In genomic region chr3:127531821-127532220, GRCh38 we compare ENCODE assay signal across 16 cellular contexts. TPM values are rescaled to one million over a fixed set of nuclear protein-coding genes. Genes with fewer than 3 reads are reported as not detected.
DNase-seq lines count a peak whose midpoint lies in the region; ATAC-seq and TF ChIP-seq lines count a peak whose summit lies in the region.
"Had no signal": no experiment of that assay in that cellular context is flagged by ENCODE, and none has a peak within 500 bp of the region (broad histone marks: within the 10 kb centered on the region; RNA-seq: fewer than 3 reads in every experiment).

No MANE protein-coding gene starts in this region.

- POLR2A ChIA-PET in IMR-90 (lab: Charles Lee; ENCODE audit: unreplicated experiment) = interaction anchor here (0.6 kb wide), 1 partner anchor 56 kb away, joined by 6 read pairs; no protein-coding TSS in a partner anchor

- H4K91ac ChIP-seq in IMR-90 (ENCODE audit: insufficient read depth, low read depth, low read length) = no peak overlapping the region

- no peak overlapping the region for H2AK5ac ChIP-seq in IMR-90 (ENCODE audit: low read depth, low read length)

- peaks cover 25% of the 10 kb centered on the region for H3K27me3 ChIP-seq in IMR-90 (ENCODE audit: control insufficient read depth, insufficient read depth, low read length)
- no peaks in the 10 kb centered on the region for H3K27me3 ChIP-seq in testis

- ATAC-seq in activated naive CD8-positive, alpha-beta T cell treated with anti-CD3 and anti-CD28 coated beads, Interleukin-2, amount 50 U/mL, for 24 hours = peak; percentile 11
- no peak for ATAC-seq in IMR-90 (ENCODE audit: low read depth)
- ATAC-seq in activated CD4-positive, CD25-positive, alpha-beta regulatory T cell treated with anti-CD3 and anti-CD28 coated beads, Interleukin-2, amount 50 U/mL, for 24 hours = no peak
- ATAC-seq: CD8-positive, alpha-beta T cell; GM23338 had no signal

- no peak overlapping the region for H2AK9ac ChIP-seq in IMR-90 (replicated peaks; ENCODE audit: low read depth, low read length, poor library complexity)

- H3K27ac Mint-ChIP-seq in activated naive CD8-positive, alpha-beta T cell treated with anti-CD3 and anti-CD28 coated beads, Interleukin-2, amount 50 U/mL, for 24 hours = no peak overlapping the region
- no peak overlapping the region for H3K27ac Mint-ChIP-seq in activated naive CD8-positive, alpha-beta T cell treated with anti-CD3 and anti-CD28 coated beads for 36 hours
- H3K27ac Mint-ChIP-seq: B cell; CD8-positive, alpha-beta T cell; GM23338 had no signal

- H2BK5ac ChIP-seq in IMR-90 (ENCODE audit: low read depth, low read length, poor library complexity, severe bottlenecking) = no peak overlapping the region

- no peak overlapping the region for H3K4me3 Mint-ChIP-seq in activated naive CD8-positive, alpha-beta T cell treated with anti-CD3 and anti-CD28 coated beads, Interleukin-2, amount 50 U/mL, for 24 hours
- H3K4me3 Mint-ChIP-seq in activated naive CD8-positive, alpha-beta T cell treated with anti-CD3 and anti-CD28 coated beads for 36 hours = no peak overlapping the region
- H3K4me3 Mint-ChIP-seq: B cell; CD8-positive, alpha-beta T cell; GM23338 had no signal

- no peak overlapping the region for H3K14ac ChIP-seq in IMR-90 (replicated peaks; ENCODE audit: low read depth, low read length)

- dilution Hi-C loops in IMR-90 (cut with HindIII; ENCODE audit: low sequenced_read_pairs, unreplicated experiment) = no loop called here

- no peak overlapping the region for H3K56ac ChIP-seq in IMR-90 (ENCODE audit: extremely low read depth, insufficient read depth, low read length)

- TF ChIP-seq POLR2A in IMR-90 (IDR thresholded peaks at IDR 0.05; ENCODE audit: low read depth, low read length) = no peak
- no peak for TF ChIP-seq POLR2A in testis (IDR thresholded peaks at IDR 0.05)

- no peak overlapping the region for H3K4me3 ChIP-seq in IMR-90 (ENCODE audit: insufficient read depth, low read depth, low read length)
- no peak overlapping the region for H3K4me3 ChIP-seq in testis
- H3K4me3 ChIP-seq: GM23338 had no signal

- H3K9me3 ChIP-seq in IMR-90 (ENCODE audit: control insufficient read depth, insufficient read depth, low read length) (peaks cover 3% of the 10 kb centered on the region), testis (no peaks in the 10 kb centered on the region)

- H3K4me1 ChIP-seq in IMR-90 (ENCODE audit: control insufficient read depth, insufficient read depth, low read length) = no peaks in the 10 kb centered on the region
- H3K4me1 ChIP-seq in testis = peaks cover 3% of the 10 kb centered on the region

- no peak overlapping the region for H3K18ac ChIP-seq in IMR-90 (ENCODE audit: low read depth, low read length)

- no peak overlapping the region for H3K4me2 ChIP-seq in IMR-90 (ENCODE audit: low read depth, low read length)
- H3K4me2 ChIP-seq: GM23338 had no signal

- H3K27ac ChIP-seq in IMR-90 (ENCODE audit: insufficient read depth, low read length) (no peak overlapping the region), testis (no peak overlapping the region)
- H3K27ac ChIP-seq: C4-2B had no signal

- intact Hi-C loops in IMR-90 (cut with micrococcal nuclease) (no loop called here), testis (cut with DNase I; ENCODE audit: low total_unique reads) (no loop called here)

- no peaks in the 10 kb centered on the region for H4K20me1 ChIP-seq in IMR-90 (ENCODE audit: insufficient read depth, low read length)

- no peak for DNase-seq in activated naive CD8-positive, alpha-beta T cell treated with anti-CD3 and anti-CD28 coated beads, Interleukin-2, amount 50 U/mL, for 24 hours
- DNase-seq in activated naive CD8-positive, alpha-beta T cell treated with anti-CD3 and anti-CD28 coated beads for 36 hours = no peak
- no peak for DNase-seq in IMR-90
- peak; percentile 21 for DNase-seq in islet precursor cell
- peak; percentile 0 for DNase-seq in testis
- DNase-seq in CD1c-positive myeloid dendritic cell (ENCODE audit: extremely low spot score) = no peak
- DNase-seq: CD8-positive, alpha-beta T cell; COR-L47; DMS153; DMS79 treated with DMSO at 0.1 percent for 48 hours; EL; H7 had no signal

- H3K36me3 ChIP-seq in IMR-90 (ENCODE audit: control insufficient read depth, insufficient read depth, low read length) (no peaks in the 10 kb centered on the region), testis (ENCODE audit: low read depth, missing control alignments) (no peaks in the 10 kb centered on the region)

- TF ChIP-seq CTCF in IMR-90 (conservative IDR thresholded peaks at IDR 0.05; ENCODE audit: low read depth, low read length) (no peak), testis (IDR thresholded peaks at IDR 0.05) (no peak)

- H3K27me3 Mint-ChIP-seq in activated naive CD8-positive, alpha-beta T cell treated with anti-CD3 and anti-CD28 coated beads, Interleukin-2, amount 50 U/mL, for 24 hours = peaks cover 6% of the 10 kb centered on the region
- H3K27me3 Mint-ChIP-seq in activated naive CD8-positive, alpha-beta T cell treated with anti-CD3 and anti-CD28 coated beads for 36 hours = peaks cover 10% of the 10 kb centered on the region

- H2BK15ac ChIP-seq in IMR-90 (ENCODE audit: low read depth, low read length) = no peak overlapping the region

- TF ChIP-seq RAD21 in IMR-90 (IDR thresholded peaks at IDR 0.05; ENCODE audit: low read length) = no peak

- no peak overlapping the region for H2BK120ac ChIP-seq in IMR-90 (ENCODE audit: low read depth, low read length)

- peaks cover 3% of the 10 kb centered on the region for H3K4me1 Mint-ChIP-seq in activated naive CD8-positive, alpha-beta T cell treated with anti-CD3 and anti-CD28 coated beads, Interleukin-2, amount 50 U/mL, for 24 hours
- H3K4me1 Mint-ChIP-seq in activated naive CD8-positive, alpha-beta T cell treated with anti-CD3 and anti-CD28 coated beads for 36 hours = no peaks in the 10 kb centered on the region

- H3K23ac ChIP-seq in IMR-90 (ENCODE audit: low read depth, low read length) = no peak overlapping the region

- H3K4ac ChIP-seq in IMR-90 (ENCODE audit: low read depth, low read length) = no peak overlapping the region

- no peak overlapping the region for H2BK20ac ChIP-seq in IMR-90 (ENCODE audit: low read depth, low read length)

- peak overlapping the region; percentile 48 for H2AFZ ChIP-seq in IMR-90 (replicated peaks; ENCODE audit: low read length, poor library complexity)
- H2AFZ ChIP-seq: GM23338 had no signal

- H3K9ac ChIP-seq in IMR-90 (ENCODE audit: low read depth, low read length) = no peak overlapping the region

- no peak overlapping the region for H4K5ac ChIP-seq in IMR-90 (ENCODE audit: low read depth, low read length)

- no peaks in the 10 kb centered on the region for H3K36me3 Mint-ChIP-seq in activated naive CD8-positive, alpha-beta T cell treated with anti-CD3 and anti-CD28 coated beads, Interleukin-2, amount 50 U/mL, for 24 hours (ENCODE audit: low read depth)
- H3K36me3 Mint-ChIP-seq in activated naive CD8-positive, alpha-beta T cell treated with anti-CD3 and anti-CD28 coated beads for 36 hours = no peaks in the 10 kb centered on the region
- H3K36me3 Mint-ChIP-seq: CD8-positive, alpha-beta T cell had no signal

- H3K9me3 Mint-ChIP-seq in activated naive CD8-positive, alpha-beta T cell treated with anti-CD3 and anti-CD28 coated beads, Interleukin-2, amount 50 U/mL, for 24 hours = peaks cover 5% of the 10 kb centered on the region
- no peaks in the 10 kb centered on the region for H3K9me3 Mint-ChIP-seq in activated naive CD8-positive, alpha-beta T cell treated with anti-CD3 and anti-CD28 coated beads for 36 hours
- H3K9me3 Mint-ChIP-seq: CD8-positive, alpha-beta T cell; GM23338 had no signal

- no CpG with 5 or more reads among the region's 2 CpGs for WGBS in IMR-90 (ENCODE audit: extremely low coverage in 2 of 2, insufficient read length in 1 of 2), 2 experiments
- 82 to 95% methylated on average over 2 of the region's 2 CpGs for WGBS in testis, 2 donors

- H3K9me1 ChIP-seq in IMR-90 (ENCODE audit: insufficient read depth, low read length) = no peaks in the 10 kb centered on the region

- no peaks in the 10 kb centered on the region for H3K79me1 ChIP-seq in IMR-90 (ENCODE audit: low read depth in 1 of 2, low read length in 2 of 2)

- no peak overlapping the region for H4K8ac ChIP-seq in IMR-90 (ENCODE audit: low read depth in 2 of 2, low read length in 2 of 2)

- in situ Hi-C loops in IMR-90 (cut with MboI; ENCODE audit: low sequenced_read_pairs) = no loop called here

- CTCF ChIA-PET in IMR-90 (lab: Yijun Ruan, JAX) = interaction anchor here (0.5 kb wide), 1 partner anchor 184 kb away, joined by 4 read pairs; no protein-coding TSS in a partner anchor

- no TSS peak for BruUV-seq in IMR-90 (replicated peaks; lab: Mats Ljungman, UMichigan)

TF ChIP-seq in IMR-90, 13 proteins besides CTCF, POLR2A, EP300 and RAD21 (continues in another document):
- no peak for TF ChIP-seq MXI1 (IDR thresholded peaks at IDR 0.05; ENCODE audit: borderline replicate concordance, low read depth, low read length)
- no peak for TF ChIP-seq SMC3 (IDR thresholded peaks at IDR 0.05; ENCODE audit: low read depth, low read length)
- no peak for TF ChIP-seq USF2 (IDR thresholded peaks at IDR 0.05; ENCODE audit: low read depth, low read length)
- no peak for TF ChIP-seq ELK1 (IDR thresholded peaks at IDR 0.05; ENCODE audit: borderline replicate concordance, low read depth, low read length)
- TF ChIP-seq RCOR1 (IDR thresholded peaks at IDR 0.05; ENCODE audit: insufficient replicate concordance, low read length) = no peak
- TF ChIP-seq BHLHE40 (IDR thresholded peaks at IDR 0.05; ENCODE audit: low read depth, low read length) = no peak

RNA-seq across cellular contexts. Expression of gene TPRA1, which starts 58.7 kb away (rescaled TPM):
- total RNA-seq in activated naive CD8-positive, alpha-beta T cell treated with anti-CD3 and anti-CD28 coated beads for 36 hours = 10 to 100 TPM; 29.4 to 32.3 TPM
- 15.3 and 17.9 TPM in 2 replicates for total RNA-seq in IMR-90 (2012; rRNA removed)
- 40.1 and 40.3 TPM in 2 replicates for polyA plus RNA-seq in IMR-90 (2012; rRNA removed)
- polyA plus RNA-seq in IMR-90 (2012; cell fraction: cytosol; rRNA removed) = 26.3 and 64.4 TPM in 2 replicates
- 39.8 and 124 TPM in 2 replicates for polyA plus RNA-seq in IMR-90 (2012; cell fraction: nucleus; rRNA removed; ENCODE audit: low replicate concordance)
- 10 to 100 TPM; 55.7 to 59.3 TPM for total RNA-seq in testis
- polyA plus RNA-seq in testis (ENCODE audit: insufficient read depth, low read depth, low replicate concordance) = 32.6 TPM

Comparison
In these comparisons a context has a peak if more than half of its experiments do, and no peak if none do; other contexts are left out.
1. DNase-seq: peak in islet precursor cell (single experiment) and testis (single experiment); none in activated naive CD8-positive, alpha-beta T cell treated with anti-CD3 and anti-CD28 coated beads, Interleukin-2, amount 50 U/mL, for 24 hours (single experiment), activated naive CD8-positive, alpha-beta T cell treated with anti-CD3 and anti-CD28 coated beads for 36 hours (single experiment), IMR-90 (single experiment) and CD1c-positive myeloid dendritic cell (single experiment).